In the genomic region with DNA sequence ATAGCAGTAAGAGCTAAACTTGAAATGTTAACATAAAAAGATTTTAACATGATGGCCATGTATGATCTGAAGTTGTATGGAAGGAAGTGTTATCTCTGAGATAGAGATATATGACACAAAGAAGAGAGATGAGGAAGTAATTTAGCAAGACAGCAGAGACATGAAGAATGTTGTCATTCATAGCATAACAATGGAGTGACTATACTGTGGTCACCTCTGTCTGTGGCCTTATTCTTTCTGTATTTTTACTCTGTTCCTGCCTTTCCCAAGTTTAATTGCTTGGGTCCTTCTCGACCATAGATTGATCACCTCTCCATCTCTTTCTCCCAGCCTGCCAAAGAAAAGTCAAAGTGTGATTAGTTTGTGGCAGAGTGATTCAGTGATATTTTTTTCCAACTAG, we compare ENCODE assay signal across 19 cellular contexts.
DNase-seq lines count a peak whose midpoint lies in the region; TF ChIP-seq lines count a peak whose summit lies in the region.
"Had no signal": no experiment of that assay in that cellular context is flagged by ENCODE, and none has a peak within 500 bp of the region (broad histone marks: within the 10 kb centered on the region; RNA-seq: fewer than 3 reads in every experiment).

No MANE protein-coding gene starts in this region.

- dilution Hi-C loops in mammary epithelial cell (cut with HindIII; ENCODE audit: low sequenced_read_pairs): no loop called here

- no peaks in the 10 kb centered on the region for H3K79me2 ChIP-seq in mammary epithelial cell (ENCODE audit: insufficient read depth, low read length)

- no peak overlapping the region for H3K4me2 ChIP-seq in mammary epithelial cell (ENCODE audit: insufficient read depth, low read depth, low read length)
- H3K4me2 ChIP-seq: KMS-11 had no signal

- no peaks in the 10 kb centered on the region for H3K27me3 ChIP-seq in mammary epithelial cell (ENCODE audit: insufficient read depth, low read length)
- H3K27me3 ChIP-seq in breast epithelium: no peaks in the 10 kb centered on the region
- H3K27me3 ChIP-seq in HAP-1 (ENCODE audit: low read depth): no peaks in the 10 kb centered on the region
- H3K27me3 ChIP-seq in esophagus squamous epithelium: no peaks in the 10 kb centered on the region

- no peak overlapping the region for H3K9ac ChIP-seq in mammary epithelial cell (ENCODE audit: insufficient read depth, low read length)
- H3K9ac ChIP-seq: KMS-11 had no signal

- no peak overlapping the region for H3K4me3 ChIP-seq in mammary epithelial cell (replicated peaks in 1 of 3; ENCODE audit: insufficient read depth in 1 of 3, low read depth in 2 of 3, low read length in 3 of 3)
- no peak overlapping the region for H3K4me3 ChIP-seq in breast epithelium
- no peak overlapping the region for H3K4me3 ChIP-seq in HAP-1
- no peak overlapping the region for H3K4me3 ChIP-seq in esophagus squamous epithelium

- H3K9me3 Mint-ChIP-seq in neural crest cell: peaks cover 13% of the 10 kb centered on the region

- H3K9me3 ChIP-seq in mammary epithelial cell (replicated peaks; ENCODE audit: insufficient read depth, low read length) (no peaks in the 10 kb centered on the region), breast epithelium (no peaks in the 10 kb centered on the region), HAP-1 (no peaks in the 10 kb centered on the region), esophagus squamous epithelium (no peaks in the 10 kb centered on the region)

- H3K27me3 Mint-ChIP-seq in neural crest cell (ENCODE audit: low read depth): no peaks in the 10 kb centered on the region

- DNase-seq in mammary epithelial cell (peak; percentile 1), breast epithelium (ENCODE audit: low spot score in 2 of 2) (no peak), glomerular visceral epithelial cell (ENCODE audit: extremely low spot score) (peak; percentile 25), neural crest cell (ENCODE audit: low read depth, low spot score) (no peak), HAP-1 (ENCODE audit: low spot score in 2 of 2) (no peak), iPS-NIHi11 (ENCODE audit: low spot score) (no peak), esophagus squamous epithelium (lab: John Stamatoyannopoulos, UW) (no peak), NCI-H1048 (lab: John Stamatoyannopoulos, UW) (no peak)
- DNase-seq: 8988T, DMS79, H7, MV-4-11, NCI-H1436 treated with DMSO at 0.1 percent for 48 hours, NCI-H2029, NCI-H345, NCI-H524 treated with DMSO at 0.1 percent for 48 hours had no signal

- H3K27ac Mint-ChIP-seq in neural crest cell (ENCODE audit: unreplicated experiment): peak overlapping the region; percentile 67
- H3K27ac Mint-ChIP-seq: CD14-positive monocyte had no signal

- 78% methylated on average over 1 of the region's 1 CpG for WGBS in mammary epithelial cell (ENCODE audit: low coverage, missing lambda C conversion rate)
- WGBS in esophagus squamous epithelium, 2 donors: 27 to 53% methylated on average over 1 of the region's 1 CpG

- H3K27ac ChIP-seq in mammary epithelial cell (ENCODE audit: insufficient read depth, low read depth, low read length) (no peak overlapping the region), breast epithelium (no peak overlapping the region), esophagus squamous epithelium (no peak overlapping the region)
- H3K27ac ChIP-seq: KMS-11, RWPE1 had no signal

- no TSS peak for BruUV-seq in mammary epithelial cell (replicated peaks; lab: Mats Ljungman, UMichigan)

- CTCF ChIA-PET in mammary epithelial cell (lab: Charles Lee; ENCODE audit: low non-redundant PET): no interaction called here

- peaks cover 11% of the 10 kb centered on the region for H3K36me3 Mint-ChIP-seq in neural crest cell (ENCODE audit: low read depth)
- H3K36me3 Mint-ChIP-seq: CD14-positive monocyte had no signal

- no peak overlapping the region for H3K4me3 Mint-ChIP-seq in neural crest cell
- H3K4me3 Mint-ChIP-seq: CD14-positive monocyte had no signal

- TF ChIP-seq CTCF in mammary epithelial cell (conservative IDR thresholded peaks at IDR 0.05 in 1 of 2, IDR thresholded peaks at IDR 0.05 in 1 of 2; ENCODE audit: extremely low read depth in 1 of 2, insufficient read depth in 1 of 2, low read depth in 1 of 2, low read length in 2 of 2) (no peak), breast epithelium (IDR thresholded peaks at IDR 0.05) (no peak), neural crest cell (conservative IDR thresholded peaks at IDR 0.05) (no peak), esophagus squamous epithelium (IDR thresholded peaks at IDR 0.05) (no peak)

- TF ChIP-seq POLR2A in breast epithelium (IDR thresholded peaks at IDR 0.05): no peak
- TF ChIP-seq POLR2A in esophagus squamous epithelium (IDR thresholded peaks at IDR 0.05): no peak

- H3K36me3 ChIP-seq in mammary epithelial cell (ENCODE audit: insufficient read depth, low read length): no peaks in the 10 kb centered on the region
- H3K36me3 ChIP-seq in breast epithelium: no peaks in the 10 kb centered on the region
- H3K36me3 ChIP-seq in HAP-1 (replicated peaks): no peaks in the 10 kb centered on the region
- H3K36me3 ChIP-seq in esophagus squamous epithelium: no peaks in the 10 kb centered on the region

- in situ Hi-C loops in mammary epithelial cell (cut with MboI; ENCODE audit: low sequenced_read_pairs in 2 of 2): no loop called here
- in situ Hi-C loops in HAP-1 (cut with MboI; ENCODE audit: low sequenced_read_pairs): no loop called here

- peaks cover 25% of the 10 kb centered on the region for H3K4me1 Mint-ChIP-seq in neural crest cell
- H3K4me1 Mint-ChIP-seq: CD14-positive monocyte had no signal

- intact Hi-C loops in mammary epithelial cell (cut with micrococcal nuclease) (no loop called here), breast epithelium (cut with DNase I; ENCODE audit: low total_unique reads) (no loop called here), esophagus squamous epithelium (cut with DNase I) (no loop called here)

- no peaks in the 10 kb centered on the region for H3K4me1 ChIP-seq in mammary epithelial cell (ENCODE audit: insufficient read depth, low read length)
- no peaks in the 10 kb centered on the region for H3K4me1 ChIP-seq in breast epithelium
- H3K4me1 ChIP-seq in HAP-1: peaks cover 17% of the 10 kb centered on the region
- H3K4me1 ChIP-seq in esophagus squamous epithelium: no peaks in the 10 kb centered on the region

- H4K20me1 ChIP-seq in mammary epithelial cell (ENCODE audit: insufficient read depth, low read length): no peaks in the 10 kb centered on the region

- H2AFZ ChIP-seq in mammary epithelial cell (ENCODE audit: low read depth, low read length): no peak overlapping the region

Comparison
In these comparisons a context has a peak if more than half of its experiments do, and no peak if none do; other contexts are left out.
1. DNase-seq: peak in mammary epithelial cell (single experiment) and glomerular visceral epithelial cell (single experiment); none in breast epithelium (0 of 2), neural crest cell (single experiment), HAP-1 (0 of 2), iPS-NIHi11 (single experiment), esophagus squamous epithelium (single experiment) and NCI-H1048 (single experiment).